ENCODE assay signal across 8 cellular contexts in genomic region chr16:48383204-48383876, GRCh38. TPM values are rescaled to one million over a fixed set of nuclear protein-coding genes. Genes with fewer than 3 reads are reported as not detected.
A peak's percentile ranks its signal among the peaks of the same experiment; 100 is the strongest.
DNase-seq lines count a peak whose midpoint lies in the region; TF ChIP-seq lines count a peak whose summit lies in the region.

No MANE protein-coding gene starts in this region.

- peak overlapping the region; percentile 94 for H3K27ac Mint-ChIP-seq in dendritic cell treated with granulocyte-macrophage colony-stimulating factor and Interleukin-4, amounts not matched to agents 40 ng/mL and 50 ng/mL, for 4 days
- peak overlapping the region; percentile 98 to 99 (median 99) for H3K27ac Mint-ChIP-seq in nephron

- H3K36me3 ChIP-seq in KOPT-K1 (ENCODE audit: insufficient read depth, low read length) = no peaks in the 10 kb centered on the region

- no peaks in the 10 kb centered on the region for H3K27me3 Mint-ChIP-seq in dendritic cell treated with granulocyte-macrophage colony-stimulating factor and Interleukin-4, amounts not matched to agents 40 ng/mL and 50 ng/mL, for 4 days
- no peaks in the 10 kb centered on the region for H3K27me3 Mint-ChIP-seq in nephron (ENCODE audit: low read depth)

- H3K4me3 Mint-ChIP-seq in dendritic cell treated with granulocyte-macrophage colony-stimulating factor and Interleukin-4, amounts not matched to agents 40 ng/mL and 50 ng/mL, for 4 days = peak overlapping the region; percentile 83
- peak overlapping the region; percentile 89 to 95 (median 94) for H3K4me3 Mint-ChIP-seq in nephron

- H3K9me3 Mint-ChIP-seq in dendritic cell treated with granulocyte-macrophage colony-stimulating factor and Interleukin-4, amounts not matched to agents 40 ng/mL and 50 ng/mL, for 4 days = no peaks in the 10 kb centered on the region
- peaks cover 2% of the 10 kb centered on the region for H3K9me3 Mint-ChIP-seq in nephron

- peak overlapping the region; percentile 77 for H3K27ac ChIP-seq in KOPT-K1 (ENCODE audit: low read depth, low read length, poor library complexity, severe bottlenecking)

- no peak for TF ChIP-seq CTCF in nephron (IDR thresholded peaks at IDR 0.05; ENCODE audit: unreplicated experiment in 3 of 3)

- peaks cover 33% of the 10 kb centered on the region for H3K36me3 Mint-ChIP-seq in dendritic cell treated with granulocyte-macrophage colony-stimulating factor and Interleukin-4, amounts not matched to agents 40 ng/mL and 50 ng/mL, for 4 days (ENCODE audit: low read depth)
- H3K36me3 Mint-ChIP-seq in nephron (ENCODE audit: low read depth) = peaks cover 9% of the 10 kb centered on the region

- peaks cover 69% of the 10 kb centered on the region for H3K4me1 Mint-ChIP-seq in dendritic cell treated with granulocyte-macrophage colony-stimulating factor and Interleukin-4, amounts not matched to agents 40 ng/mL and 50 ng/mL, for 4 days (ENCODE audit: low read depth)
- peaks cover 45% of the 10 kb centered on the region for H3K4me1 Mint-ChIP-seq in nephron

- DNase-seq in AG20443 (ENCODE audit: low spot score) (peak; percentile 40), DMS153 treated with DMSO at 0.1 percent for 48 hours (lab: John Stamatoyannopoulos, UW; ENCODE audit: unreplicated experiment) (no peak), ureter (ENCODE audit: low spot score) (no peak), activated gamma-delta T cell (lab: John Stamatoyannopoulos, UW) (no peak), DMS 273 treated with DMSO at 0.1 percent for 48 hours (lab: John Stamatoyannopoulos, UW) (no peak)

- H3K9me3 ChIP-seq in KOPT-K1 (ENCODE audit: insufficient read depth, low read length, poor library complexity, severe bottlenecking) = no peaks in the 10 kb centered on the region

- intact Hi-C loops in dendritic cell treated with granulocyte-macrophage colony-stimulating factor and Interleukin-4, amounts not matched to agents 40 ng/mL and 50 ng/mL, for 4 days (cut with micrococcal nuclease) = no loop called here

RNA-seq across cellular contexts. Expression of gene SIAH1, which starts 1.9 kb away (rescaled TPM):
- total RNA-seq in ureter = 29.7 TPM
